36 cellular contexts compared by ENCODE assay signal in the genomic region with DNA sequence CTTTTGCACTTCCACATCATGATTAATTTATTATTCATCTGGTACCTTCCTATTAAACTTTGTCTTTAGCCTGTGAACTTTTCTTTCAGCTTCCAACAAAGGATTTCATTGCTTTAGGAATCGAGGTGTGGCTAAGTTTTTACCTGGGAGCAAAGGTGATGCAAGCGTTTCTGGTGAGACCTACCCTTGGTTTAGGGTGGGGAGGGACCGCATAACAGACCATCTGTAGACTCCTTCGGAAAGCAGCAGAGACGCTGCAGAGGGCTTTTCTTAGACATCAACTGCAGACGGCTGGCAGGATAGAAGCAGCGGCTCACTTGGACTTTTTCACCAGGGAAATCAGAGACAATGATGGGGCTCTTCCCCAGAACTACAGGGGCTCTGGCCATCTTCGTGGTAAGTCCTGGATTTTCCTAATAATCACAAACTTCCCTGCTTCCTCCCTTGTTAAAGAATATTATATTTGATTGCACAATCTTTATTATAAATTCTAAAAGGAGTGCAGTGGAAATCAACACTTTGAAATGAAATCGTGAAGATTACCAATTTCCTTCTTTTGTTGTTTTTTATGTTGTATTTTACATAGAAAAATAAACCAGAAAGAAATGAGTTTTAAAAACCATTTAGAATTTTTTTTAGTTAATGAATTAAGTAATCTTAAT. TPM values are rescaled to one million over a fixed set of nuclear protein-coding genes. Genes with fewer than 3 reads are reported as not detected.
DNase-seq lines count a peak whose midpoint lies in the region; ATAC-seq and TF ChIP-seq lines count a peak whose summit lies in the region.
"Had no signal": no experiment of that assay in that cellular context is flagged by ENCODE, and none has a peak within 500 bp of the region (broad histone marks: within the 10 kb centered on the region; RNA-seq: fewer than 3 reads in every experiment).

A gene with protein sequence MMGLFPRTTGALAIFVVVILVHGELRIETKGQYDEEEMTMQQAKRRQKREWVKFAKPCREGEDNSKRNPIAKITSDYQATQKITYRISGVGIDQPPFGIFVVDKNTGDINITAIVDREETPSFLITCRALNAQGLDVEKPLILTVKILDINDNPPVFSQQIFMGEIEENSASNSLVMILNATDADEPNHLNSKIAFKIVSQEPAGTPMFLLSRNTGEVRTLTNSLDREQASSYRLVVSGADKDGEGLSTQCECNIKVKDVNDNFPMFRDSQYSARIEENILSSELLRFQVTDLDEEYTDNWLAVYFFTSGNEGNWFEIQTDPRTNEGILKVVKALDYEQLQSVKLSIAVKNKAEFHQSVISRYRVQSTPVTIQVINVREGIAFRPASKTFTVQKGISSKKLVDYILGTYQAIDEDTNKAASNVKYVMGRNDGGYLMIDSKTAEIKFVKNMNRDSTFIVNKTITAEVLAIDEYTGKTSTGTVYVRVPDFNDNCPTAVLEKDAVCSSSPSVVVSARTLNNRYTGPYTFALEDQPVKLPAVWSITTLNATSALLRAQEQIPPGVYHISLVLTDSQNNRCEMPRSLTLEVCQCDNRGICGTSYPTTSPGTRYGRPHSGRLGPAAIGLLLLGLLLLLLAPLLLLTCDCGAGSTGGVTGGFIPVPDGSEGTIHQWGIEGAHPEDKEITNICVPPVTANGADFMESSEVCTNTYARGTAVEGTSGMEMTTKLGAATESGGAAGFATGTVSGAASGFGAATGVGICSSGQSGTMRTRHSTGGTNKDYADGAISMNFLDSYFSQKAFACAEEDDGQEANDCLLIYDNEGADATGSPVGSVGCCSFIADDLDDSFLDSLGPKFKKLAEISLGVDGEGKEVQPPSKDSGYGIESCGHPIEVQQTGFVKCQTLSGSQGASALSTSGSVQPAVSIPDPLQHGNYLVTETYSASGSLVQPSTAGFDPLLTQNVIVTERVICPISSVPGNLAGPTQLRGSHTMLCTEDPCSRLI (plus strand): TSS at position 212 of the 662 bp plus-strand sequence. CDS start 137 bp downstream, at position 349.

- no peaks in the 10 kb centered on the region for H3K9me3 Mint-ChIP-seq in H9
- H3K9me3 Mint-ChIP-seq: activated T-cell treated with anti-CD3 and anti-CD28 coated beads, Interleukin-2, amount 50 U/mL, for 24 hours; CD4-positive, alpha-beta T cell had no signal

- H4K20me1 ChIP-seq in H9 (ENCODE audit: control insufficient read depth, insufficient read depth, insufficient read length) = no peaks in the 10 kb centered on the region

- no peaks in the 10 kb centered on the region for H3K79me2 ChIP-seq in H9 (ENCODE audit: insufficient read depth, low read length)
- H3K79me2 ChIP-seq: hepatocyte had no signal

- no peak within 1 kb of the TSS for H3K56ac ChIP-seq in H9 (ENCODE audit: insufficient read length, low read depth, low read length)

- no peaks in the 10 kb centered on the region for H3K36me3 Mint-ChIP-seq in H9 (ENCODE audit: insufficient read depth in 1 of 3, low read depth in 3 of 3)
- H3K36me3 Mint-ChIP-seq: natural killer cell had no signal

- H3K4me2 ChIP-seq in H9 (ENCODE audit: insufficient read depth, insufficient read length, low read length) = no peak within 1 kb of the TSS
- H3K4me2 ChIP-seq: A549, hepatocyte, KMS-11, PC-9 had no signal

- CTCF ChIA-PET in RWPE1 (lab: Yijun Ruan, JAX) = interaction anchor here (0.6 kb wide), 1 partner anchor 438 kb away, joined by 3 read pairs; no protein-coding TSS in a partner anchor

- peaks cover 0 to 4% of the 10 kb centered on the region in 2 experiments; a peak in 1 of 4 replicates for H3K4me1 Mint-ChIP-seq in H9
- H3K4me1 Mint-ChIP-seq: activated CD4-positive, alpha-beta T cell treated with anti-CD3 and anti-CD28 coated beads, Interleukin-2, amount 10 ng/mL, durations not matched to agents 7 days and 5 days; natural killer cell had no signal

- no peaks in the 10 kb centered on the region for H3K23me2 ChIP-seq in H9 (ENCODE audit: insufficient read length, low read depth, low read length, poor library complexity, severe bottlenecking)

- DNase-seq in H9 = no peak
- DNase-seq in RWPE1 (ENCODE audit: low spot score) = peak; percentile 51
- DNase-seq in epithelial cell of esophagus (ENCODE audit: low read depth) = peak; percentile 95
- no peak for DNase-seq in mucosa of descending colon
- DNase-seq in upper lobe of left lung = no peak
- DNase-seq in esophagus muscularis mucosa (ENCODE audit: extremely low spot score) = no peak
- DNase-seq in GM20000 (ENCODE audit: low spot score) = no peak
- DNase-seq in NCI-H2227 (lab: John Stamatoyannopoulos, UW; ENCODE audit: unreplicated experiment) = no peak
- DNase-seq: activated CD4-positive, alpha-beta T cell treated with anti-CD3 and anti-CD28 coated beads, Interleukin-2, amount 10 ng/mL, durations not matched to agents 7 days and 5 days; activated gamma-delta T cell treated with Interleukin-2 at 50 U/mL for 16 hours; activated T-cell treated with anti-CD3 and anti-CD28 coated beads, Interleukin-2, amount 50 U/mL, for 24 hours; adrenal gland; AML-193; brain microvascular endothelial cell; CD4-positive, alpha-beta T cell; effector CD8-positive, alpha-beta T cell; erythroblast; left ventricle myocardium inferior; midbrain; natural killer cell; NCI-H1436 treated with DMSO at 0.1 percent for 48 hours; NCI-H2107; NCI-H446 treated with DMSO at 0.1 percent for 48 hours; PC-9; SIG-M5; stimulated activated CD4-positive, alpha-beta T cell treated with anti-CD3 and anti-CD28 coated beads, Interleukin-1b, Interleukin-23, amount 100 ng/mL, for 48 hours; stimulated activated CD8-positive, alpha-beta memory T cell treated with anti-CD3 and anti-CD28 coated beads, Interleukin-4, amount 100 ng/mL, for 48 hours; stomach; SW 1271 had no signal

- peak; percentile 58 for ATAC-seq in mucosa of descending colon
- no peak for ATAC-seq in upper lobe of left lung (ENCODE audit: low FRiP score in 2 of 2)
- ATAC-seq: A549, natural killer cell had no signal

- H3K27ac Mint-ChIP-seq in H9 = peak within 1 kb of the TSS in 1 of 3 experiments; percentile 0; a peak in 1 of 7 replicates
- H3K27ac Mint-ChIP-seq: activated CD4-positive, alpha-beta T cell treated with anti-CD3 and anti-CD28 coated beads, Interleukin-2, amount 10 ng/mL, durations not matched to agents 7 days and 5 days; activated T-cell treated with anti-CD3 and anti-CD28 coated beads, Interleukin-2, amount 50 U/mL, for 24 hours; CD4-positive, alpha-beta T cell; natural killer cell had no signal

- WGBS in H9 (ENCODE audit: extremely low coverage, insufficient read length, low lambda C conversion rate) = no CpG with 5 or more reads among the region's 9 CpGs
- 65 to 66% methylated on average over 9 of the region's 9 CpGs for WGBS in upper lobe of left lung, 2 donors
- WGBS in esophagus muscularis mucosa = 67% methylated on average over 9 of the region's 9 CpGs

- H3K4me3 ChIP-seq in epithelial cell of esophagus (ENCODE audit: low read length) (peak within 1 kb of the TSS; percentile 79), mucosa of descending colon (no peak within 1 kb of the TSS), upper lobe of left lung (no peak within 1 kb of the TSS), esophagus muscularis mucosa (no peak within 1 kb of the TSS)
- H3K4me3 ChIP-seq: A549, adrenal gland, HAP-1, hepatocyte, left ventricle myocardium inferior, PC-9, stomach had no signal

- H3K27ac ChIP-seq in H9 (ENCODE audit: insufficient read length, low read depth, low read length) = no peak within 1 kb of the TSS
- peak within 1 kb of the TSS; percentile 75 for H3K27ac ChIP-seq in RWPE1
- H3K27ac ChIP-seq in upper lobe of left lung = no peak within 1 kb of the TSS
- H3K27ac ChIP-seq in esophagus muscularis mucosa (replicated peaks in 1 of 4) = no peak within 1 kb of the TSS
- H3K27ac ChIP-seq: A549, adrenal gland, brain microvascular endothelial cell, hepatocyte, KMS-11, left ventricle myocardium inferior, PC-9, stomach had no signal

- no peak within 1 kb of the TSS for H2BK5ac ChIP-seq in H9 (ENCODE audit: insufficient read length, low read length)

- no peak within 1 kb of the TSS for H2AK5ac ChIP-seq in H9 (ENCODE audit: insufficient read length, low read length)

- H3K36me3 ChIP-seq in mucosa of descending colon (ENCODE audit: low read depth) (no peaks in the 10 kb centered on the region), upper lobe of left lung (no peaks in the 10 kb centered on the region), esophagus muscularis mucosa (no peaks in the 10 kb centered on the region)
- H3K36me3 ChIP-seq: adrenal gland, brain microvascular endothelial cell, HAP-1, left ventricle myocardium inferior, stomach had no signal

- H2AFZ ChIP-seq in H9 (ENCODE audit: low read length) = peak within 1 kb of the TSS; percentile 57
- H2AFZ ChIP-seq: hepatocyte, PC-9 had no signal

- no peaks in the 10 kb centered on the region for H3K27me3 Mint-ChIP-seq in H9 (ENCODE audit: low read depth)
- H3K27me3 Mint-ChIP-seq: activated CD4-positive, alpha-beta T cell treated with anti-CD3 and anti-CD28 coated beads, Interleukin-2, amount 10 ng/mL, durations not matched to agents 7 days and 5 days; activated T-cell treated with anti-CD3 and anti-CD28 coated beads, Interleukin-2, amount 50 U/mL, for 24 hours; CD4-positive, alpha-beta T cell had no signal

- H3K18ac ChIP-seq in H9 (ENCODE audit: insufficient read length, low read depth, low read length) = no peak within 1 kb of the TSS

- H3T11ph ChIP-seq in H9 (ENCODE audit: low read length) = no peak within 1 kb of the TSS

- no peak within 1 kb of the TSS for H2BK15ac ChIP-seq in H9 (ENCODE audit: low read depth, low read length)

- no peaks in the 10 kb centered on the region for H3K79me1 ChIP-seq in H9 (ENCODE audit: insufficient read depth, low read depth, low read length, poor library complexity, severe bottlenecking)

- no peak within 1 kb of the TSS for H4K5ac ChIP-seq in H9 (ENCODE audit: insufficient read length, low read depth, low read length)

- no peak within 1 kb of the TSS for H2BK120ac ChIP-seq in H9 (ENCODE audit: low read depth, low read length, poor library complexity, severe bottlenecking)

- no peak within 1 kb of the TSS for H2BK20ac ChIP-seq in H9 (ENCODE audit: low read depth, low read length, poor library complexity, severe bottlenecking)

- H2BK12ac ChIP-seq in H9 (ENCODE audit: insufficient read length, low read depth, low read length) = no peak within 1 kb of the TSS

- no peaks in the 10 kb centered on the region for H3K9me3 ChIP-seq in H9 (ENCODE audit: control insufficient read depth, low read depth, low read length)
- no peaks in the 10 kb centered on the region for H3K9me3 ChIP-seq in mucosa of descending colon
- H3K9me3 ChIP-seq in upper lobe of left lung = no peaks in the 10 kb centered on the region
- no peaks in the 10 kb centered on the region for H3K9me3 ChIP-seq in esophagus muscularis mucosa
- H3K9me3 ChIP-seq: A549, adrenal gland, HAP-1, left ventricle myocardium inferior, stomach had no signal

- H3K4me1 ChIP-seq in H9 (ENCODE audit: insufficient read depth, low read length) (no peaks in the 10 kb centered on the region), mucosa of descending colon (ENCODE audit: low read depth) (no peaks in the 10 kb centered on the region), upper lobe of left lung (no peaks in the 10 kb centered on the region), esophagus muscularis mucosa (no peaks in the 10 kb centered on the region)
- H3K4me1 ChIP-seq: A549, adrenal gland, HAP-1, left ventricle myocardium inferior, stomach had no signal

- H3K4me3 Mint-ChIP-seq in H9 = no peak within 1 kb of the TSS
- H3K4me3 Mint-ChIP-seq: activated CD4-positive, alpha-beta T cell treated with anti-CD3 and anti-CD28 coated beads, Interleukin-2, amount 10 ng/mL, durations not matched to agents 7 days and 5 days; activated T-cell treated with anti-CD3 and anti-CD28 coated beads, Interleukin-2, amount 50 U/mL, for 24 hours; CD4-positive, alpha-beta T cell; natural killer cell had no signal

- H4K91ac ChIP-seq in H9 (ENCODE audit: insufficient read length, low read depth, low read length) = no peak within 1 kb of the TSS

- no peak within 1 kb of the TSS for H3K14ac ChIP-seq in H9 (ENCODE audit: insufficient read depth, low read length)

- H3K4ac ChIP-seq in H9 (ENCODE audit: low read depth, low read length) = no peak within 1 kb of the TSS

- no peak within 1 kb of the TSS for H4K8ac ChIP-seq in H9 (replicated peaks; ENCODE audit: insufficient read length, low read depth, low read length)

- TF ChIP-seq EP300 in upper lobe of left lung (IDR thresholded peaks at IDR 0.05) (no peak), esophagus muscularis mucosa (IDR thresholded peaks at IDR 0.05) (no peak)

- TF ChIP-seq POLR2A in upper lobe of left lung (IDR thresholded peaks at IDR 0.05) = no peak
- TF ChIP-seq POLR2A in esophagus muscularis mucosa (IDR thresholded peaks at IDR 0.05; ENCODE audit: low read depth) = no peak

- no peak within 1 kb of the TSS for H3K23ac ChIP-seq in H9 (ENCODE audit: insufficient read length, low read depth, low read length)

- POLR2A ChIA-PET in RWPE1 (lab: Yijun Ruan, JAX; ENCODE audit: low non-redundant PET) = interaction anchor here (0.6 kb wide), 1 partner anchor 466 kb away, joined by 3 read pairs; no protein-coding TSS in a partner anchor

- TF ChIP-seq CTCF in H9 (conservative IDR thresholded peaks at IDR 0.05) = no peak
- no peak for TF ChIP-seq CTCF in RWPE1 (conservative IDR thresholded peaks at IDR 0.05; ENCODE audit: low read depth)
- TF ChIP-seq CTCF in epithelial cell of esophagus (IDR thresholded peaks at IDR 0.05; ENCODE audit: insufficient read depth, low read depth, low read length, missing control alignments) = no peak
- no peak for TF ChIP-seq CTCF in mucosa of descending colon (IDR thresholded peaks at IDR 0.05)
- TF ChIP-seq CTCF in upper lobe of left lung (IDR thresholded peaks at IDR 0.05) = no peak
- no peak for TF ChIP-seq CTCF in esophagus muscularis mucosa (IDR thresholded peaks at IDR 0.05)
- no peak for TF ChIP-seq CTCF in GM20000 (IDR thresholded peaks at IDR 0.05; ENCODE audit: extremely low read depth, missing control alignments)

- H3K27me3 ChIP-seq in H9 (ENCODE audit: insufficient read depth, low read length) (no peaks in the 10 kb centered on the region), upper lobe of left lung (no peaks in the 10 kb centered on the region), esophagus muscularis mucosa (peaks cover 0 to 4% (median 0%) of the 10 kb centered on the region in 4 donors)
- H3K27me3 ChIP-seq: brain microvascular endothelial cell, hepatocyte, stomach had no signal

- intact Hi-C loops in mucosa of descending colon (cut with DNase I, micrococcal nuclease) (no loop called here), esophagus muscularis mucosa (cut with DNase I) (no loop called here)

- H3K9ac ChIP-seq in H9 (ENCODE audit: extremely low read depth, insufficient read length, low read length) = no peak within 1 kb of the TSS
- H3K9ac ChIP-seq: KMS-11 had no signal

RNA-seq across cellular contexts. Expression of the gene that starts here (rescaled TPM):
- total RNA-seq in H9 (2021) = 0.04 TPM in 2 replicates
- 1 to 10 TPM in 1 of 3 donors, under 1 TPM in 2; 0.06 to 1.0 (median 0.14) TPM for total RNA-seq in mucosa of descending colon
- not detected for total RNA-seq in upper lobe of left lung
- under 1 TPM in 1 of 4 donors, not detected in 3; under 0.01 TPM for total RNA-seq in esophagus muscularis mucosa
- total RNA-seq: activated CD4-positive, alpha-beta T cell treated with anti-CD3 and anti-CD28 coated beads, Interleukin-2, amount 10 ng/mL, durations not matched to agents 7 days and 5 days; CD4-positive, alpha-beta T cell; HT1080; left ventricle myocardium inferior; omental fat pad; skeletal muscle tissue had no signal

Comparison
In these comparisons a context has a peak if more than half of its experiments do, and no peak if none do; other contexts are left out.
1. DNase-seq: peak in RWPE1 (single experiment) and epithelial cell of esophagus (single experiment); none in H9 (single experiment), mucosa of descending colon (0 of 3), upper lobe of left lung (0 of 2), esophagus muscularis mucosa (single experiment), GM20000 (single experiment) and NCI-H2227 (single experiment).